In the genomic region with DNA sequence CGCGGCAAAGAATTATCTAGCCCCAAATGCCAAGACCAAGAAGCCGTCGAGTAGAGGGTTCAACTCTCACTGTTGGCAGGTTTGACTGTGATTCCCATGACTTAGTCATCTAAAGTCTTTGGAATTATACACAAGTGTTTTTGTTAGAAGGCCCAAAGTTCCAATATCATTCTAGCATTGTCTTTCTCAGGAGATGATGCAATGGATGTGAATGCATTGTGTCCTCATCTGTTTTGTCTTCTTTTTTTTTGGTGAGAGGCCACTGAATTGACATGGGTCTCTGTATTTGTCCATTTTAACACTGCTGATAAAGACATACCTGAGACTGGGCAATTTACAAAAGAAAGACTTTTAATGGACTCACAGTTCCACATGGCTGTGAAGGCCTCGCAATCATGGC, we compare ENCODE assay signal across 28 cellular contexts.
"Had no signal": no experiment of that assay in that cellular context is flagged by ENCODE, and none has a peak within 500 bp of the region (broad histone marks: within the 10 kb centered on the region; RNA-seq: fewer than 3 reads in every experiment).

No MANE protein-coding gene starts in this region.

- H3K27ac Mint-ChIP-seq: activated CD4-positive, alpha-beta T cell treated with anti-CD3 and anti-CD28 coated beads, Interleukin-2, amount 10 ng/mL, durations not matched to agents 24 days and 14 days; activated CD8-positive, alpha-beta T cell treated with anti-CD3 and anti-CD28 coated beads for 36 hours; activated naive CD4-positive, alpha-beta T cell treated with anti-CD3 and anti-CD28 coated beads, Interleukin-2, amount 50 U/mL, for 24 hours; activated naive CD8-positive, alpha-beta T cell treated with anti-CD3 and anti-CD28 coated beads, Interleukin-2, amount 10 ng/mL, durations not matched to agents 7 days and 5 days; activated T-cell treated with anti-CD3 and anti-CD28 coated beads, Interleukin-2, amount 50 U/mL, for 72 hours; activated T-helper 2 cell treated with anti-CD3 and anti-CD28 coated beads, Interferon-gamma antibody, Interleukin-2, Interleukin-4, amounts not matched to agents 10 μg/mL and 5 μg/mL and 100 μg/mL, durations not matched to agents 14 hours and 24 hours and 36 hours; T-helper 1 cell treated with Interleukin-12 subunit alpha and Interleukin-12 subunit beta and Interleukin-4 antibody, amounts not matched to agents 30 μg/mL and 1 μg/mL, for 36 hours; T-helper 2 cell treated with Interferon-gamma antibody and Interleukin-4, amounts not matched to agents 5 μg/mL and 100 μg/mL, for 36 hours had no signal

- H3K9me3 Mint-ChIP-seq: activated CD8-positive, alpha-beta T cell treated with anti-CD3 and anti-CD28 coated beads for 36 hours; activated naive CD4-positive, alpha-beta T cell treated with anti-CD3 and anti-CD28 coated beads, Interleukin-2, amount 50 U/mL, for 24 hours; activated T-helper 2 cell treated with anti-CD3 and anti-CD28 coated beads, Interferon-gamma antibody, Interleukin-2, Interleukin-4, amounts not matched to agents 10 μg/mL and 5 μg/mL and 100 μg/mL, durations not matched to agents 14 hours and 24 hours and 36 hours; T-helper 1 cell treated with Interleukin-12 subunit alpha and Interleukin-12 subunit beta and Interleukin-4 antibody, amounts not matched to agents 30 μg/mL and 1 μg/mL, for 36 hours; T-helper 2 cell treated with Interferon-gamma antibody and Interleukin-4, amounts not matched to agents 5 μg/mL and 100 μg/mL, for 36 hours had no signal

- H3K9ac ChIP-seq: SK-N-SH had no signal

- H3K4me2 ChIP-seq: SK-N-SH had no signal

- H3K27ac ChIP-seq: ascending aorta, body of pancreas, breast epithelium, SJCRH30 had no signal

- H3K27me3 Mint-ChIP-seq: activated CD4-positive, alpha-beta T cell treated with anti-CD3 and anti-CD28 coated beads, Interleukin-2, amount 10 ng/mL, durations not matched to agents 24 days and 14 days; activated CD8-positive, alpha-beta T cell treated with anti-CD3 and anti-CD28 coated beads for 36 hours; activated naive CD4-positive, alpha-beta T cell treated with anti-CD3 and anti-CD28 coated beads, Interleukin-2, amount 50 U/mL, for 24 hours; activated naive CD8-positive, alpha-beta T cell treated with anti-CD3 and anti-CD28 coated beads, Interleukin-2, amount 10 ng/mL, durations not matched to agents 7 days and 5 days had no signal

- H3K4me1 ChIP-seq: ascending aorta, body of pancreas, breast epithelium, SJCRH30 had no signal

- H3K4me3 ChIP-seq: ascending aorta, body of pancreas, breast epithelium, MG63, SJCRH30 had no signal

- H3K9me3 ChIP-seq: ascending aorta, body of pancreas, breast epithelium, MG63, SJCRH30, SK-N-SH had no signal

- H3K36me3 Mint-ChIP-seq: activated naive CD4-positive, alpha-beta T cell treated with anti-CD3 and anti-CD28 coated beads, Interleukin-2, amount 50 U/mL, for 24 hours had no signal

- DNase-seq: activated CD4-positive, alpha-beta T cell treated with anti-CD3 and anti-CD28 coated beads, Interleukin-2, amount 10 ng/mL, durations not matched to agents 24 days and 14 days; activated CD4-positive, alpha-beta T cell treated with anti-CD3 and anti-CD28 coated beads, Interleukin-2, amount 50 U/mL, for 4 hours; activated CD8-positive, alpha-beta T cell treated with anti-CD3 and anti-CD28 coated beads for 36 hours; activated gamma-delta T cell; activated naive CD4-positive, alpha-beta T cell treated with Interleukin-2 at 50 U/mL for 16 hours; activated naive CD8-positive, alpha-beta T cell treated with anti-CD3 and anti-CD28 coated beads, Interleukin-2, amount 10 ng/mL, durations not matched to agents 7 days and 5 days; activated T-cell treated with anti-CD3 and anti-CD28 coated beads, Interleukin-2, amount 50 U/mL, for 1 hour; activated T-cell treated with anti-CD3 and anti-CD28 coated beads, Interleukin-2, amount 50 U/mL, for 72 hours; amygdala; body of pancreas; Kasumi-1; MG63; NCI-H1048; NCI-H1436; NCI-H1930; NCI-H2081 treated with DMSO at 0.1 percent for 48 hours; NCI-H446 treated with DMSO at 0.1 percent for 48 hours; NCI-H524; NCI-H82; SHP77; SJCRH30 had no signal

- H3K4me3 Mint-ChIP-seq: activated CD4-positive, alpha-beta T cell treated with anti-CD3 and anti-CD28 coated beads, Interleukin-2, amount 10 ng/mL, durations not matched to agents 24 days and 14 days; activated CD8-positive, alpha-beta T cell treated with anti-CD3 and anti-CD28 coated beads for 36 hours; activated naive CD4-positive, alpha-beta T cell treated with anti-CD3 and anti-CD28 coated beads, Interleukin-2, amount 50 U/mL, for 24 hours; activated naive CD8-positive, alpha-beta T cell treated with anti-CD3 and anti-CD28 coated beads, Interleukin-2, amount 10 ng/mL, durations not matched to agents 7 days and 5 days; activated T-cell treated with anti-CD3 and anti-CD28 coated beads, Interleukin-2, amount 50 U/mL, for 72 hours; T-helper 1 cell treated with Interleukin-12 subunit alpha and Interleukin-12 subunit beta and Interleukin-4 antibody, amounts not matched to agents 30 μg/mL and 1 μg/mL, for 36 hours; T-helper 2 cell treated with Interferon-gamma antibody and Interleukin-4, amounts not matched to agents 5 μg/mL and 100 μg/mL, for 36 hours had no signal

- H3K4me1 Mint-ChIP-seq: activated CD4-positive, alpha-beta T cell treated with anti-CD3 and anti-CD28 coated beads, Interleukin-2, amount 10 ng/mL, durations not matched to agents 24 days and 14 days; activated naive CD8-positive, alpha-beta T cell treated with anti-CD3 and anti-CD28 coated beads, Interleukin-2, amount 10 ng/mL, durations not matched to agents 7 days and 5 days had no signal

- H3K9me2 ChIP-seq: SK-N-SH had no signal

- H3K27me3 ChIP-seq: ascending aorta, body of pancreas, breast epithelium, MG63 had no signal

- H3K36me3 ChIP-seq: ascending aorta, breast epithelium, MG63, SJCRH30 had no signal
